ENCODE assay signal across 21 cellular contexts in genomic region chr1:59169703-59170102, GRCh38.
"Had no signal": no experiment of that assay in that cellular context is flagged by ENCODE, and none has a peak within 500 bp of the region (broad histone marks: within the 10 kb centered on the region; RNA-seq: fewer than 3 reads in every experiment).

No MANE protein-coding gene starts in this region.

- H3K9me3 ChIP-seq: gastrocnemius medialis, heart left ventricle, prostate gland, right lobe of liver, thoracic aorta had no signal

- H3K4me3 Mint-ChIP-seq: activated B cell treated with CpG ODN at 0.5 μM for 24 hours; activated CD8-positive, alpha-beta T cell treated with anti-CD3 and anti-CD28 coated beads, Interleukin-2, amount 10 ng/mL, durations not matched to agents 7 days and 5 days; activated naive CD8-positive, alpha-beta T cell; activated T-cell treated with anti-CD3 and anti-CD28 coated beads, Interleukin-2, amount 50 U/mL, for 72 hours; dendritic cell treated with granulocyte-macrophage colony-stimulating factor and Interleukin-4, amounts not matched to agents 40 ng/mL and 50 ng/mL, for 4 days; memory B cell; nephron; stimulated activated effector memory CD8-positive, alpha-beta T cell treated with anti-CD3 and anti-CD28 coated beads, Interleukin-12 subunit alpha, Interleukin-12 subunit beta, amount 100 ng/mL, for 72 hours had no signal

- H3K4me3 ChIP-seq: gastrocnemius medialis, heart left ventricle, prostate gland, right lobe of liver, thoracic aorta had no signal

- H3K27me3 ChIP-seq: gastrocnemius medialis, heart left ventricle, right lobe of liver had no signal

- H3K9me3 Mint-ChIP-seq: activated T-cell treated with anti-CD3 and anti-CD28 coated beads, Interleukin-2, amount 50 U/mL, for 72 hours; dendritic cell treated with granulocyte-macrophage colony-stimulating factor and Interleukin-4, amounts not matched to agents 40 ng/mL and 50 ng/mL, for 4 days; memory B cell; stimulated activated effector memory CD8-positive, alpha-beta T cell treated with anti-CD3 and anti-CD28 coated beads, Interleukin-12 subunit alpha, Interleukin-12 subunit beta, amount 100 ng/mL, for 72 hours had no signal

- H3K27me3 Mint-ChIP-seq: activated B cell treated with CpG ODN at 0.5 μM for 24 hours had no signal

- H3K36me3 Mint-ChIP-seq: activated naive CD8-positive, alpha-beta T cell; memory B cell; stimulated activated effector memory CD8-positive, alpha-beta T cell treated with anti-CD3 and anti-CD28 coated beads, Interleukin-12 subunit alpha, Interleukin-12 subunit beta, amount 100 ng/mL, for 72 hours had no signal

- H3K27ac Mint-ChIP-seq: activated B cell treated with CpG ODN at 0.5 μM for 24 hours; activated CD8-positive, alpha-beta T cell treated with anti-CD3 and anti-CD28 coated beads, Interleukin-2, amount 10 ng/mL, durations not matched to agents 7 days and 5 days; activated naive CD8-positive, alpha-beta T cell; activated T-cell treated with anti-CD3 and anti-CD28 coated beads, Interleukin-2, amount 50 U/mL, for 72 hours; dendritic cell treated with granulocyte-macrophage colony-stimulating factor and Interleukin-4, amounts not matched to agents 40 ng/mL and 50 ng/mL, for 4 days; memory B cell; nephron; stimulated activated effector memory CD8-positive, alpha-beta T cell treated with anti-CD3 and anti-CD28 coated beads, Interleukin-12 subunit alpha, Interleukin-12 subunit beta, amount 100 ng/mL, for 72 hours had no signal

- DNase-seq: activated B cell treated with CpG ODN at 0.5 μM for 24 hours; activated CD4-positive, alpha-beta T cell treated with anti-CD3 and anti-CD28 coated beads for 48 hours; activated CD8-positive, alpha-beta memory T cell treated with anti-CD3 and anti-CD28 coated beads, Interleukin-2, amount 50 U/mL, for 48 hours; activated CD8-positive, alpha-beta T cell treated with anti-CD3 and anti-CD28 coated beads, Interleukin-2, amount 10 ng/mL, durations not matched to agents 7 days and 5 days; activated gamma-delta T cell; activated T-cell treated with anti-CD3 and anti-CD28 coated beads, Interleukin-2, amount 50 U/mL, for 72 hours; effector memory CD4-positive, alpha-beta T cell; gastrocnemius medialis; heart left ventricle; islet precursor cell; right lobe of liver; stimulated activated CD4-positive, alpha-beta T cell treated with anti-CD3 and anti-CD28 coated beads, Interleukin-1b, Interleukin-23, amount 100 ng/mL, for 48 hours; T-helper 2 cell had no signal

- H3K4me1 ChIP-seq: heart left ventricle, prostate gland, right lobe of liver had no signal

- H3K27ac ChIP-seq: gastrocnemius medialis, heart left ventricle, prostate gland, right lobe of liver, thoracic aorta had no signal

- H3K4me1 Mint-ChIP-seq: stimulated activated effector memory CD8-positive, alpha-beta T cell treated with anti-CD3 and anti-CD28 coated beads, Interleukin-12 subunit alpha, Interleukin-12 subunit beta, amount 100 ng/mL, for 72 hours had no signal

- ATAC-seq: activated CD8-positive, alpha-beta T cell treated with anti-CD3 and anti-CD28 coated beads, Interleukin-2, amount 10 ng/mL, durations not matched to agents 7 days and 5 days; activated T-cell treated with anti-CD3 and anti-CD28 coated beads, Interleukin-2, amount 50 U/mL, for 72 hours; gastrocnemius medialis; left lobe of liver; stimulated activated effector memory CD8-positive, alpha-beta T cell treated with anti-CD3 and anti-CD28 coated beads, Interleukin-12 subunit alpha, Interleukin-12 subunit beta, amount 100 ng/mL, for 72 hours had no signal

- H3K36me3 ChIP-seq: gastrocnemius medialis, heart left ventricle, prostate gland, right lobe of liver, thoracic aorta had no signal
